10 cellular contexts compared by ENCODE assay signal in the genomic region with DNA sequence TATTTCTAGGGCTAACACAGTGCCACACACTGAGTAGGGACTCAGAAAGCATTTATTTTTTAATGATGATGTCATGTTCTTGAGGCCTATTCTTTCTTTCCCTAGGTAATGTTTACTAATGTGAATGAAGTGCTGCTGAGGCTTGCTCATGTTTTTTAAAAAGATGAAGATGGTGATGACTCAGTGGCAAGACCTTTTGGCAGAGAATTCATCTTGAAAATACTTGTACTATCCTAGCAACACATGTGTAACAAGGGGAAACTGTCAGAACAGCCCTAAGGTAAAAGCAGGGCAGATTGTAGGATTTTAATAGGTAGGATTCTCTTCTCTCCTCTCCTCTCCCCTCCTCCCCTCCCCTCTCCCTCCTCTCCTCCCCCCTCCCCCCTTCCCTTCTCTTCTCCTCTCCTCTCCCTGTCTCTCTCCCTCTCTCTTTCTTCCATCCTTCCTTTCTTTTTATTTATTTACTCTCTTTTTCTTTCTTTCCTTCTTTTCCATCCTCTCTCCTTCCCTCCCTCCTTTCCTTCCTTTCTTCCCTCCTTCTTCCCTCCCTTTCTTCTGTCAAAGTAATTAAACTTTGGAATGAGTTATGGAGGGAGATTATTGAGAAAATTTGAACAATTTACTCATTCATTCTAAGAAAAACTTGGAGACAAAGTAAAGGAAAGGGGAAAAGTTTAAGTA.
DNase-seq lines count a peak whose midpoint lies in the region; ATAC-seq lines count a peak whose summit lies in the region.
"Had no signal": no experiment of that assay in that cellular context is flagged by ENCODE, and none has a peak within 500 bp of the region (broad histone marks: within the 10 kb centered on the region; RNA-seq: fewer than 3 reads in every experiment).

No MANE protein-coding gene starts in this region.

- CTCF ChIA-PET in activated naive CD4-positive, alpha-beta T cell treated with anti-CD3 and anti-CD28 coated beads, Interleukin-2, amount 10 ng/mL, durations not matched to agents 7 days and 5 days (lab: Charles Lee) = no interaction called here

- peaks cover 12% of the 10 kb centered on the region for H3K27me3 Mint-ChIP-seq in activated naive CD4-positive, alpha-beta T cell treated with anti-CD3 and anti-CD28 coated beads, Interleukin-2, amount 10 ng/mL, durations not matched to agents 7 days and 5 days

- peaks cover 5% of the 10 kb centered on the region for H3K4me1 Mint-ChIP-seq in activated naive CD4-positive, alpha-beta T cell treated with anti-CD3 and anti-CD28 coated beads, Interleukin-2, amount 10 ng/mL, durations not matched to agents 7 days and 5 days

- no peak overlapping the region for H3K27ac Mint-ChIP-seq in activated naive CD4-positive, alpha-beta T cell treated with anti-CD3 and anti-CD28 coated beads, Interleukin-2, amount 10 ng/mL, durations not matched to agents 7 days and 5 days
- H3K27ac Mint-ChIP-seq: activated naive CD4-positive, alpha-beta T cell treated with anti-CD3 and anti-CD28 coated beads, Interleukin-2, amount 50 U/mL, for 72 hours had no signal

- H3K9me3 Mint-ChIP-seq in activated naive CD4-positive, alpha-beta T cell treated with anti-CD3 and anti-CD28 coated beads, Interleukin-2, amount 10 ng/mL, durations not matched to agents 7 days and 5 days = peaks cover 2% of the 10 kb centered on the region

- no peak for ATAC-seq in GM21723 (IDR thresholded peaks at IDR 0.05; ENCODE audit: unreplicated experiment)

- DNase-seq in AG08396 (ENCODE audit: low spot score) (peak; percentile 7), HCEC 1CT (peak; percentile 34), astrocyte of the hippocampus (ENCODE audit: low read depth, low spot score) (peak; percentile 83), kidney tubule cell (ENCODE audit: low spot score) (peak; percentile 96), NCI-H2227 treated with DMSO at 0.1 percent for 48 hours (lab: John Stamatoyannopoulos, UW) (no peak)
- no peak for DNase-seq in activated naive CD4-positive, alpha-beta T cell treated with anti-CD3 and anti-CD28 coated beads, Interleukin-2, amount 10 ng/mL, durations not matched to agents 7 days and 5 days
- no peak for DNase-seq in stimulated activated CD4-positive, alpha-beta T cell treated with anti-CD3 and anti-CD28 coated beads, Interleukin-4, amount 100 ng/mL, for 1 hour
- DNase-seq: activated CD4-positive, alpha-beta T cell treated with anti-CD3 and anti-CD28 coated beads for 4 hours had no signal

- H3K36me3 Mint-ChIP-seq in activated naive CD4-positive, alpha-beta T cell treated with anti-CD3 and anti-CD28 coated beads, Interleukin-2, amount 10 ng/mL, durations not matched to agents 7 days and 5 days = no peaks in the 10 kb centered on the region

- no peak overlapping the region for H3K4me3 Mint-ChIP-seq in activated naive CD4-positive, alpha-beta T cell treated with anti-CD3 and anti-CD28 coated beads, Interleukin-2, amount 10 ng/mL, durations not matched to agents 7 days and 5 days

Comparison
In these comparisons a context has a peak if more than half of its experiments do, and no peak if none do; other contexts are left out.
1. DNase-seq: peak in AG08396 (single experiment), HCEC 1CT (single experiment), astrocyte of the hippocampus (single experiment) and kidney tubule cell (single experiment); none in NCI-H2227 treated with DMSO at 0.1 percent for 48 hours (single experiment), activated naive CD4-positive, alpha-beta T cell treated with anti-CD3 and anti-CD28 coated beads, Interleukin-2, amount 10 ng/mL, durations not matched to agents 7 days and 5 days (single experiment) and stimulated activated CD4-positive, alpha-beta T cell treated with anti-CD3 and anti-CD28 coated beads, Interleukin-4, amount 100 ng/mL, for 1 hour (single experiment).